ENCODE assay signal across 1 cellular context in genomic region chr10:75210193-75211006, GRCh38.
TF ChIP-seq lines count a peak whose summit lies in the region.

A gene with protein sequence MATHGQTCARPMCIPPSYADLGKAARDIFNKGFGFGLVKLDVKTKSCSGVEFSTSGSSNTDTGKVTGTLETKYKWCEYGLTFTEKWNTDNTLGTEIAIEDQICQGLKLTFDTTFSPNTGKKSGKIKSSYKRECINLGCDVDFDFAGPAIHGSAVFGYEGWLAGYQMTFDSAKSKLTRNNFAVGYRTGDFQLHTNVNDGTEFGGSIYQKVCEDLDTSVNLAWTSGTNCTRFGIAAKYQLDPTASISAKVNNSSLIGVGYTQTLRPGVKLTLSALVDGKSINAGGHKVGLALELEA (plus strand): TSS chr10:75210796. CDS start chr10:75211159, 363 bp downstream.

TF ChIP-seq in A549, 52 proteins besides CTCF, POLR2A, EP300 and RAD21 (continued from another document):
- TF ChIP-seq GATA3 (IDR thresholded peaks at IDR 0.05; ENCODE audit: borderline replicate concordance) (0 out of 2 replicates have a peak, but pooled peaks have one; percentile 20), CHD2 (IDR thresholded peaks at IDR 0.05; ENCODE audit: low read length, partially characterized antibody) (peak; percentile 65), FOSL2 (IDR thresholded peaks at IDR 0.05) (no peak), FOSL2 (CRISPR knock-in tag; IDR thresholded peaks at IDR 0.05) (peak; percentile 26; the same call in 1 of the 2 replicates), ZSCAN20 (CRISPR knock-in tag; IDR thresholded peaks at IDR 0.05) (no peak), TP53 (CRISPR knock-in tag; IDR thresholded peaks at IDR 0.05) (peak; percentile 72; the same call in 1 of the 2 replicates), ZFP36 (IDR thresholded peaks at IDR 0.05; ENCODE audit: borderline replicate concordance, partially characterized antibody) (no peak), RFX5 (IDR thresholded peaks at IDR 0.05) (no peak), FOSB (CRISPR knock-in tag; IDR thresholded peaks at IDR 0.05) (no peak), POLR2AphosphoS2 (conservative IDR thresholded peaks at IDR 0.05; ENCODE audit: low read length) (no peak), USF2 (IDR thresholded peaks at IDR 0.05) (peak; percentile 18; the same call in 1 of the 2 replicates), ZNF302 (CRISPR knock-in tag; IDR thresholded peaks at IDR 0.05) (no peak), RCOR1 (IDR thresholded peaks at IDR 0.05; ENCODE audit: low read depth, low read length) (no peak), NFE2L2 (conservative IDR thresholded peaks at IDR 0.05; ENCODE audit: low read length) (no peak), CBX8 (IDR thresholded peaks at IDR 0.05) (no peak), MAZ (IDR thresholded peaks at IDR 0.05; ENCODE audit: borderline replicate concordance, low read depth, low read length) (0 out of 2 replicates have a peak, but pooled peaks have one; percentile 32), MAFK (IDR thresholded peaks at IDR 0.05; ENCODE audit: partially characterized antibody) (no peak), CBX2 (IDR thresholded peaks at IDR 0.05; ENCODE audit: borderline replicate concordance, low read depth) (no peak), NR3C1 (IDR thresholded peaks at IDR 0.05) (no peak), SREBF2 (IDR thresholded peaks at IDR 0.05) (no peak), RNF2 (IDR thresholded peaks at IDR 0.05; ENCODE audit: borderline replicate concordance, low read depth) (no peak), REST (IDR thresholded peaks at IDR 0.05) (no peak), KDM1A (IDR thresholded peaks at IDR 0.05; ENCODE audit: low read depth) (no peak), EHMT2 (IDR thresholded peaks at IDR 0.05; ENCODE audit: low read depth) (no peak), ESRRA (IDR thresholded peaks at IDR 0.05; ENCODE audit: borderline replicate concordance, low read length) (no peak)
- TF ChIP-seq, protein P1, sequence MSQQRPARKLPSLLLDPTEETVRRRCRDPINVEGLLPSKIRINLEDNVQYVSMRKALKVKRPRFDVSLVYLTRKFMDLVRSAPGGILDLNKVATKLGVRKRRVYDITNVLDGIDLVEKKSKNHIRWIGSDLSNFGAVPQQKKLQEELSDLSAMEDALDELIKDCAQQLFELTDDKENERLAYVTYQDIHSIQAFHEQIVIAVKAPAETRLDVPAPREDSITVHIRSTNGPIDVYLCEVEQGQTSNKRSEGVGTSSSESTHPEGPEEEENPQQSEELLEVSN (IDR thresholded peaks at IDR 0.05; ENCODE audit: borderline replicate concordance, low read depth), result peak; percentile 35
- TF ChIP-seq, protein P2, sequence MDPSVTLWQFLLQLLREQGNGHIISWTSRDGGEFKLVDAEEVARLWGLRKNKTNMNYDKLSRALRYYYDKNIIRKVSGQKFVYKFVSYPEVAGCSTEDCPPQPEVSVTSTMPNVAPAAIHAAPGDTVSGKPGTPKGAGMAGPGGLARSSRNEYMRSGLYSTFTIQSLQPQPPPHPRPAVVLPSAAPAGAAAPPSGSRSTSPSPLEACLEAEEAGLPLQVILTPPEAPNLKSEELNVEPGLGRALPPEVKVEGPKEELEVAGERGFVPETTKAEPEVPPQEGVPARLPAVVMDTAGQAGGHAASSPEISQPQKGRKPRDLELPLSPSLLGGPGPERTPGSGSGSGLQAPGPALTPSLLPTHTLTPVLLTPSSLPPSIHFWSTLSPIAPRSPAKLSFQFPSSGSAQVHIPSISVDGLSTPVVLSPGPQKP (IDR thresholded peaks at IDR 0.05; ENCODE audit: low read depth, low read length), result no peak
- TF ChIP-seq, protein P3, sequence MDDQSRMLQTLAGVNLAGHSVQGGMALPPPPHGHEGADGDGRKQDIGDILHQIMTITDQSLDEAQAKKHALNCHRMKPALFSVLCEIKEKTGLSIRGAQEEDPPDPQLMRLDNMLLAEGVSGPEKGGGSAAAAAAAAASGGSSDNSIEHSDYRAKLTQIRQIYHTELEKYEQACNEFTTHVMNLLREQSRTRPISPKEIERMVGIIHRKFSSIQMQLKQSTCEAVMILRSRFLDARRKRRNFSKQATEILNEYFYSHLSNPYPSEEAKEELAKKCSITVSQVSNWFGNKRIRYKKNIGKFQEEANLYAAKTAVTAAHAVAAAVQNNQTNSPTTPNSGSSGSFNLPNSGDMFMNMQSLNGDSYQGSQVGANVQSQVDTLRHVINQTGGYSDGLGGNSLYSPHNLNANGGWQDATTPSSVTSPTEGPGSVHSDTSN (IDR thresholded peaks at IDR 0.05), result peak; percentile 71
- TF ChIP-seq, protein P4, sequence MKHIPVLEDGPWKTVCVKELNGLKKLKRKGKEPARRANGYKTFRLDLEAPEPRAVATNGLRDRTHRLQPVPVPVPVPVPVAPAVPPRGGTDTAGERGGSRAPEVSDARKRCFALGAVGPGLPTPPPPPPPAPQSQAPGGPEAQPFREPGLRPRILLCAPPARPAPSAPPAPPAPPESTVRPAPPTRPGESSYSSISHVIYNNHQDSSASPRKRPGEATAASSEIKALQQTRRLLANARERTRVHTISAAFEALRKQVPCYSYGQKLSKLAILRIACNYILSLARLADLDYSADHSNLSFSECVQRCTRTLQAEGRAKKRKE (CRISPR knock-in tag; IDR thresholded peaks at IDR 0.05; ENCODE audit: low read depth), result no peak
TF ChIP-seq in A549: peak in this region for 15.
